ENCODE assay signal across 10 cellular contexts in genomic region chr17:64775701-64776570, GRCh38.
A peak's percentile ranks its signal among the peaks of the same experiment; 100 is the strongest.
DNase-seq lines count a peak whose midpoint lies in the region; ATAC-seq, FAIRE-seq and TF ChIP-seq lines count a peak whose summit lies in the region.
"Had no signal": no experiment of that assay in that cellular context is flagged by ENCODE, and none has a peak within 500 bp of the region (broad histone marks: within the 10 kb centered on the region; RNA-seq: fewer than 3 reads in every experiment).

No MANE protein-coding gene starts in this region.

- peak overlapping the region; percentile 15 for H3K4me3 Mint-ChIP-seq in T-helper 17 cell
- peak overlapping the region; percentile 68 for H3K4me3 Mint-ChIP-seq in memory B cell
- H3K4me3 Mint-ChIP-seq in type B pancreatic cell, result peak overlapping the region; percentile 52

- DNase-seq in heart left ventricle (no peak), Right ventricle myocardium inferior (ENCODE audit: missing footprints) (no peak), T-helper 17 cell (no peak), memory B cell (ENCODE audit: low spot score in 2 of 2) (no peak), type B pancreatic cell (ENCODE audit: extremely low spot score, unreplicated experiment) (no peak), GM19239 (ENCODE audit: insufficient read length, low spot score) (no peak), Kasumi-1 (lab: John Stamatoyannopoulos, UW) (no peak)
- DNase-seq in activated CD4-positive, CD25-positive, alpha-beta regulatory T cell treated with anti-CD3 and anti-CD28 coated beads, Interleukin-2, amount 50 U/mL, for 72 hours, result no peak

- intact Hi-C loops in heart left ventricle (cut with DNase I) (loop anchor here in 2 of 10 donors (5.0 to 10.0 kb wide), 2 partner anchors 69 to 186 kb away; no protein-coding TSS in a partner anchor), Right ventricle myocardium inferior (cut with DNase I) (loop anchor here (10.0 kb wide), 1 partner anchor 429 kb away; no protein-coding TSS in a partner anchor)

- H3K36me3 Mint-ChIP-seq in T-helper 17 cell (ENCODE audit: low read depth) (peaks cover 2% of the 10 kb centered on the region), memory B cell (no peaks in the 10 kb centered on the region), type B pancreatic cell (peaks cover 4% of the 10 kb centered on the region)

- H3K4me1 Mint-ChIP-seq in T-helper 17 cell (peaks cover 19% of the 10 kb centered on the region), memory B cell (peaks cover 13% of the 10 kb centered on the region), type B pancreatic cell (ENCODE audit: unreplicated experiment) (peaks cover 13% of the 10 kb centered on the region)

- ATAC-seq in heart left ventricle, result no peak
- no peak for ATAC-seq in Right ventricle myocardium inferior
- ATAC-seq in T-helper 17 cell, result no peak
- ATAC-seq in memory B cell (ENCODE audit: low read depth), result no peak

- no peak for TF ChIP-seq CTCF in heart left ventricle (IDR thresholded peaks at IDR 0.05)
- TF ChIP-seq CTCF in type B pancreatic cell (conservative IDR thresholded peaks at IDR 0.05), result no peak

- H3K27me3 Mint-ChIP-seq in T-helper 17 cell (no peaks in the 10 kb centered on the region), memory B cell (no peaks in the 10 kb centered on the region), type B pancreatic cell (peaks cover 48% of the 10 kb centered on the region)

- TF ChIP-seq POLR2A in heart left ventricle (IDR thresholded peaks at IDR 0.05), result no peak

- H3K27ac ChIP-seq in heart left ventricle, result peak overlapping the region in 9 of 12 donors; percentile 22 to 89 (median 44)
- H3K27ac ChIP-seq: SJSA1 had no signal

- no peaks in the 10 kb centered on the region for H3K9me3 ChIP-seq in heart left ventricle
- H3K9me3 ChIP-seq in T-helper 17 cell (ENCODE audit: control insufficient read depth, low read length, poor library complexity, severe bottlenecking), result no peaks in the 10 kb centered on the region
- H3K9me3 ChIP-seq: BE2C, SJSA1 had no signal

- H3K9me3 Mint-ChIP-seq in memory B cell, result no peaks in the 10 kb centered on the region
- no peaks in the 10 kb centered on the region for H3K9me3 Mint-ChIP-seq in type B pancreatic cell

- peaks cover 0 to 28% (median 13%) of the 10 kb centered on the region in 9 donors for H3K27me3 ChIP-seq in heart left ventricle
- H3K27me3 ChIP-seq: SJSA1 had no signal

- peaks cover 0 to 52% (median 39%) of the 10 kb centered on the region in 12 donors for H3K4me1 ChIP-seq in heart left ventricle

- H3K4me3 ChIP-seq in heart left ventricle, result peak overlapping the region in 1 of 12 donors; percentile 34
- H3K4me3 ChIP-seq: SJSA1 had no signal

- no peak for FAIRE-seq in GM19239 (lab: Jason Lieb, UNC)

- 67 to 80% (median 76%) methylated on average over 13 to 14 of the region's 15 CpGs for WGBS in heart left ventricle, 4 donors

- H3K36me3 ChIP-seq in heart left ventricle, result peaks cover 0 to 6% (median 0%) of the 10 kb centered on the region in 9 donors
- H3K36me3 ChIP-seq: BE2C had no signal

- H3K27ac Mint-ChIP-seq in T-helper 17 cell, result peak overlapping the region; percentile 34
- peak overlapping the region; percentile 53 for H3K27ac Mint-ChIP-seq in memory B cell
- H3K27ac Mint-ChIP-seq in type B pancreatic cell, result peak overlapping the region; percentile 83

Comparison
In these comparisons a context has a peak if more than half of its experiments do, and no peak if none do; other contexts are left out.
1. H3K4me3 Mint-ChIP-seq: peak in every context shown above with its lines; median percentile 68 in memory B cell; 52 in type B pancreatic cell; 15 in T-helper 17 cell.